1 cellular context compared by ENCODE assay signal in genomic region chr15:37125143-37125542, GRCh38.
TF ChIP-seq lines count a peak whose summit lies in the region.

No MANE protein-coding gene starts in this region.

TF ChIP-seq in GM23338, 12 proteins besides CTCF, POLR2A, EP300 and RAD21 (continued from another document):
- TF ChIP-seq, protein P1, sequence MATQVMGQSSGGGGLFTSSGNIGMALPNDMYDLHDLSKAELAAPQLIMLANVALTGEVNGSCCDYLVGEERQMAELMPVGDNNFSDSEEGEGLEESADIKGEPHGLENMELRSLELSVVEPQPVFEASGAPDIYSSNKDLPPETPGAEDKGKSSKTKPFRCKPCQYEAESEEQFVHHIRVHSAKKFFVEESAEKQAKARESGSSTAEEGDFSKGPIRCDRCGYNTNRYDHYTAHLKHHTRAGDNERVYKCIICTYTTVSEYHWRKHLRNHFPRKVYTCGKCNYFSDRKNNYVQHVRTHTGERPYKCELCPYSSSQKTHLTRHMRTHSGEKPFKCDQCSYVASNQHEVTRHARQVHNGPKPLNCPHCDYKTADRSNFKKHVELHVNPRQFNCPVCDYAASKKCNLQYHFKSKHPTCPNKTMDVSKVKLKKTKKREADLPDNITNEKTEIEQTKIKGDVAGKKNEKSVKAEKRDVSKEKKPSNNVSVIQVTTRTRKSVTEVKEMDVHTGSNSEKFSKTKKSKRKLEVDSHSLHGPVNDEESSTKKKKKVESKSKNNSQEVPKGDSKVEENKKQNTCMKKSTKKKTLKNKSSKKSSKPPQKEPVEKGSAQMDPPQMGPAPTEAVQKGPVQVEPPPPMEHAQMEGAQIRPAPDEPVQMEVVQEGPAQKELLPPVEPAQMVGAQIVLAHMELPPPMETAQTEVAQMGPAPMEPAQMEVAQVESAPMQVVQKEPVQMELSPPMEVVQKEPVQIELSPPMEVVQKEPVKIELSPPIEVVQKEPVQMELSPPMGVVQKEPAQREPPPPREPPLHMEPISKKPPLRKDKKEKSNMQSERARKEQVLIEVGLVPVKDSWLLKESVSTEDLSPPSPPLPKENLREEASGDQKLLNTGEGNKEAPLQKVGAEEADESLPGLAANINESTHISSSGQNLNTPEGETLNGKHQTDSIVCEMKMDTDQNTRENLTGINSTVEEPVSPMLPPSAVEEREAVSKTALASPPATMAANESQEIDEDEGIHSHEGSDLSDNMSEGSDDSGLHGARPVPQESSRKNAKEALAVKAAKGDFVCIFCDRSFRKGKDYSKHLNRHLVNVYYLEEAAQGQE (IDR thresholded peaks at IDR 0.05; ENCODE audit: unreplicated experiment), result no peak
- no peak for TF ChIP-seq EZH2 (IDR thresholded peaks at IDR 0.05; ENCODE audit: low read depth, unreplicated experiment)
- no peak for TF ChIP-seq CREB1 (CRISPR knock-in tag; IDR thresholded peaks at IDR 0.05; ENCODE audit: low read depth)
- no peak for TF ChIP-seq NANOG (IDR thresholded peaks at IDR 0.05; ENCODE audit: borderline replicate concordance)
- no peak for TF ChIP-seq ZNF114 (CRISPR knock-in tag; IDR thresholded peaks at IDR 0.05)
- TF ChIP-seq, protein P2, sequence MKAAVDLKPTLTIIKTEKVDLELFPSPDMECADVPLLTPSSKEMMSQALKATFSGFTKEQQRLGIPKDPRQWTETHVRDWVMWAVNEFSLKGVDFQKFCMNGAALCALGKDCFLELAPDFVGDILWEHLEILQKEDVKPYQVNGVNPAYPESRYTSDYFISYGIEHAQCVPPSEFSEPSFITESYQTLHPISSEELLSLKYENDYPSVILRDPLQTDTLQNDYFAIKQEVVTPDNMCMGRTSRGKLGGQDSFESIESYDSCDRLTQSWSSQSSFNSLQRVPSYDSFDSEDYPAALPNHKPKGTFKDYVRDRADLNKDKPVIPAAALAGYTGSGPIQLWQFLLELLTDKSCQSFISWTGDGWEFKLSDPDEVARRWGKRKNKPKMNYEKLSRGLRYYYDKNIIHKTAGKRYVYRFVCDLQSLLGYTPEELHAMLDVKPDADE (IDR thresholded peaks at IDR 0.05), result no peak
- no peak for TF ChIP-seq STAT1 (IDR thresholded peaks at IDR 0.05; ENCODE audit: unreplicated experiment)
- TF ChIP-seq EZH2phosphoT487 (IDR thresholded peaks at IDR 0.05; ENCODE audit: unreplicated experiment), result no peak
- no peak for TF ChIP-seq ZNF462 (CRISPR knock-in tag; IDR thresholded peaks at IDR 0.05)
